Comparison of ENCODE assay signal across 9 cellular contexts in the genomic region with DNA sequence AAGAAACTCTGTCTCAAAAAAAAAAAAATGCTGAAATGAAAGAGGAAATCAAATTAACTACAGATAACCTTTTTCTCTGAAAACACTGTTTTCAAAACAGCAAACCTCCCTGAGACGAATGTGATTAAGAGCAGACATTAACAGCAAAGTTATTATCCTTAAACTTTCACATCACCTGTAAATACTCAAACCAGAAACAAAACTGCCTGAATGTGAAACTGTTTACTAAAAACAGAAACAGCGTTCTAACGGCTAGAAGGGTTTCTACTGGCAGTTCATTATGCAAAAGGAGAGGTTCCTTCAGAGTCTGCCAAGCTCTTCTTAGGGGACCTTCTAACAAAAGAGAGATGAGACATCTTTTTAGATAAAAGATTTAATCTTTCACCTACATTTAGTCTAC. TPM values are rescaled to one million over a fixed set of nuclear protein-coding genes. Genes with fewer than 3 reads are reported as not detected.
DNase-seq lines count a peak whose midpoint lies in the region; ATAC-seq and FAIRE-seq lines count a peak whose summit lies in the region.
"Had no signal": no experiment of that assay in that cellular context is flagged by ENCODE, and none has a peak within 500 bp of the region (broad histone marks: within the 10 kb centered on the region; RNA-seq: fewer than 3 reads in every experiment).

No MANE protein-coding gene starts in this region.

- peak in 3 of 5 donors; percentile 19 to 35 (median 27) for DNase-seq in CD4-positive, alpha-beta memory T cell
- peak; percentile 59 for DNase-seq in GM19239 (ENCODE audit: insufficient read length, low spot score)
- DNase-seq in activated CD4-positive, alpha-beta memory T cell treated with anti-CD3 and anti-CD28 coated beads, Interleukin-2, amount 10 ng/mL, durations not matched to agents 7 days and 5 days: no peak
- DNase-seq in NCI-H524 treated with DMSO at 0.1 percent for 48 hours (lab: John Stamatoyannopoulos, UW): no peak
- no peak for DNase-seq in RKO (ENCODE audit: low spot score)
- DNase-seq in NCI-H1436 (lab: John Stamatoyannopoulos, UW): no peak
- DNase-seq in NCI-H446 treated with DMSO at 0.1 percent for 48 hours (lab: John Stamatoyannopoulos, UW): no peak
- DNase-seq: COR-L47 had no signal

- H3K4me3 ChIP-seq in CD4-positive, alpha-beta memory T cell (ENCODE audit: low read length in 2 of 2): peak overlapping the region in 1 of 2 donors; percentile 20

- POLR2A ChIA-PET in CD4-positive, alpha-beta memory T cell (lab: Charles Lee; ENCODE audit: partially characterized antibody): interaction anchor here (1.2 to 2.0 kb wide), 2 partner anchors 42 to 49 kb away, joined by 3 to 4 read pairs; no protein-coding TSS in a partner anchor
- POLR2A ChIA-PET in activated CD4-positive, alpha-beta memory T cell treated with anti-CD3 and anti-CD28 coated beads, Interleukin-2, amount 10 ng/mL, durations not matched to agents 7 days and 5 days (lab: Charles Lee): interaction anchor here (0.6 to 2.1 kb wide), 4 partner anchors 14 to 116 kb away, joined by 3 to 9 read pairs (median 3); a partner anchor contains a TSS

- intact Hi-C loops in CD4-positive, alpha-beta memory T cell (cut with micrococcal nuclease): no loop called here

- peak overlapping the region; percentile 70 to 92 (median 82) for H3K4me3 Mint-ChIP-seq in CD4-positive, alpha-beta memory T cell
- peak overlapping the region; percentile 66 for H3K4me3 Mint-ChIP-seq in activated CD4-positive, alpha-beta memory T cell treated with anti-CD3 and anti-CD28 coated beads, Interleukin-2, amount 10 ng/mL, durations not matched to agents 7 days and 5 days

- H3K9me3 ChIP-seq in CD4-positive, alpha-beta memory T cell (ENCODE audit: control insufficient read depth in 1 of 2, low read length in 2 of 2): no peaks in the 10 kb centered on the region

- peaks cover 54 to 84% (median 69%) of the 10 kb centered on the region in 4 donors for H3K4me1 Mint-ChIP-seq in CD4-positive, alpha-beta memory T cell
- peaks cover 70% of the 10 kb centered on the region for H3K4me1 Mint-ChIP-seq in activated CD4-positive, alpha-beta memory T cell treated with anti-CD3 and anti-CD28 coated beads, Interleukin-2, amount 10 ng/mL, durations not matched to agents 7 days and 5 days

- CTCF ChIA-PET in CD4-positive, alpha-beta memory T cell (lab: Charles Lee; ENCODE audit: partially characterized antibody): interaction anchor here (1.1 to 2.1 kb wide), 4 partner anchors 12 to 24 kb away, joined by 3 to 6 read pairs (median 3); no protein-coding TSS in a partner anchor
- CTCF ChIA-PET in activated CD4-positive, alpha-beta memory T cell treated with anti-CD3 and anti-CD28 coated beads, Interleukin-2, amount 10 ng/mL, durations not matched to agents 7 days and 5 days (lab: Charles Lee): interaction anchor here (0.8 to 1.9 kb wide), 4 partner anchors 8 to 46 kb away, joined by 3 to 8 read pairs (median 4); no protein-coding TSS in a partner anchor

- H3K36me3 ChIP-seq in CD4-positive, alpha-beta memory T cell (ENCODE audit: insufficient read depth, low read length): no peaks in the 10 kb centered on the region

- peak overlapping the region; percentile 84 to 92 (median 90) for H3K27ac Mint-ChIP-seq in CD4-positive, alpha-beta memory T cell
- peak overlapping the region; percentile 86 for H3K27ac Mint-ChIP-seq in activated CD4-positive, alpha-beta memory T cell treated with anti-CD3 and anti-CD28 coated beads, Interleukin-2, amount 10 ng/mL, durations not matched to agents 7 days and 5 days

- peaks cover 83% of the 10 kb centered on the region for H3K4me1 ChIP-seq in CD4-positive, alpha-beta memory T cell (ENCODE audit: insufficient read depth, low read length)

- H3K36me3 Mint-ChIP-seq in CD4-positive, alpha-beta memory T cell: peaks cover 0 to 8% of the 10 kb centered on the region in 2 donors
- peaks cover 17% of the 10 kb centered on the region for H3K36me3 Mint-ChIP-seq in activated CD4-positive, alpha-beta memory T cell treated with anti-CD3 and anti-CD28 coated beads, Interleukin-2, amount 10 ng/mL, durations not matched to agents 7 days and 5 days (ENCODE audit: low read depth)

- no peaks in the 10 kb centered on the region for H3K9me3 Mint-ChIP-seq in CD4-positive, alpha-beta memory T cell
- H3K9me3 Mint-ChIP-seq in activated CD4-positive, alpha-beta memory T cell treated with anti-CD3 and anti-CD28 coated beads, Interleukin-2, amount 10 ng/mL, durations not matched to agents 7 days and 5 days: no peaks in the 10 kb centered on the region

- peak overlapping the region; percentile 45 for H3K27ac ChIP-seq in CD4-positive, alpha-beta memory T cell (ENCODE audit: low read depth, low read length)

- ATAC-seq in HG03039 (IDR thresholded peaks at IDR 0.05; ENCODE audit: unreplicated experiment): peak; percentile 97

- peak; percentile 93 for FAIRE-seq in GM19239 (lab: Jason Lieb, UNC)

- H3K27me3 Mint-ChIP-seq in CD4-positive, alpha-beta memory T cell: no peaks in the 10 kb centered on the region
- H3K27me3 Mint-ChIP-seq in activated CD4-positive, alpha-beta memory T cell treated with anti-CD3 and anti-CD28 coated beads, Interleukin-2, amount 10 ng/mL, durations not matched to agents 7 days and 5 days: no peaks in the 10 kb centered on the region

- no peaks in the 10 kb centered on the region for H3K27me3 ChIP-seq in CD4-positive, alpha-beta memory T cell (ENCODE audit: insufficient read depth, low read length)

RNA-seq across cellular contexts. Expression of a gene that starts 45.9 kb away (rescaled TPM):
- total RNA-seq in CD4-positive, alpha-beta memory T cell: 10 to 100 TPM in 1 of 2 experiments, 1 to 10 TPM in 1; 8.7 to 11.3 TPM
- 10 to 100 TPM; 18.9 to 26.1 TPM for polyA plus RNA-seq in CD4-positive, alpha-beta memory T cell
- 1 to 10 TPM; 8.0 to 8.5 TPM for total RNA-seq in activated CD4-positive, alpha-beta memory T cell treated with anti-CD3 and anti-CD28 coated beads, Interleukin-2, amount 10 ng/mL, durations not matched to agents 7 days and 5 days

RNA-seq across cellular contexts. Expression of a gene that starts 48.7 kb away (rescaled TPM):
- 10 to 100 TPM; 74.8 to 76.8 TPM for total RNA-seq in CD4-positive, alpha-beta memory T cell
- 1 to 10 TPM; 3.9 to 5.4 TPM for polyA plus RNA-seq in CD4-positive, alpha-beta memory T cell
- 10 to 100 TPM; 80.0 to 92.9 TPM for total RNA-seq in activated CD4-positive, alpha-beta memory T cell treated with anti-CD3 and anti-CD28 coated beads, Interleukin-2, amount 10 ng/mL, durations not matched to agents 7 days and 5 days

Comparison
In these comparisons a context has a peak if more than half of its experiments do, and no peak if none do; other contexts are left out.
1. DNase-seq: peak in CD4-positive, alpha-beta memory T cell (3 of 5) and GM19239 (single experiment); none in activated CD4-positive, alpha-beta memory T cell treated with anti-CD3 and anti-CD28 coated beads, Interleukin-2, amount 10 ng/mL, durations not matched to agents 7 days and 5 days (single experiment), NCI-H524 treated with DMSO at 0.1 percent for 48 hours (single experiment), RKO (single experiment), NCI-H1436 (single experiment) and NCI-H446 treated with DMSO at 0.1 percent for 48 hours (single experiment).